In genomic region chr5:126464959-126465358, GRCh38 we compare ENCODE assay signal across 14 cellular contexts. TPM values are rescaled to one million over a fixed set of nuclear protein-coding genes. Genes with fewer than 3 reads are reported as not detected.
DNase-seq lines count a peak whose midpoint lies in the region; ATAC-seq and TF ChIP-seq lines count a peak whose summit lies in the region.
"Had no signal": no experiment of that assay in that cellular context is flagged by ENCODE, and none has a peak within 500 bp of the region (broad histone marks: within the 10 kb centered on the region; RNA-seq: fewer than 3 reads in every experiment).

No MANE protein-coding gene starts in this region.

- H3K27me3 ChIP-seq in endodermal cell (ENCODE audit: control insufficient read depth, insufficient read depth, low read length, poor library complexity, severe bottlenecking), result peaks cover 19% of the 10 kb centered on the region
- H3K27me3 ChIP-seq: tibial artery had no signal

- H3K36me3 Mint-ChIP-seq in HFFc6 (ENCODE audit: low read depth) (peaks cover 70% of the 10 kb centered on the region), endodermal cell (ENCODE audit: low read depth) (peaks cover 4% of the 10 kb centered on the region)
- peaks cover 23% of the 10 kb centered on the region for H3K36me3 Mint-ChIP-seq in stimulated activated effector memory CD8-positive, alpha-beta T cell treated with anti-CD3 and anti-CD28 coated beads, Interleukin-12 subunit alpha, Interleukin-12 subunit beta, amount 100 ng/mL, for 72 hours
- H3K36me3 Mint-ChIP-seq: brain had no signal

- H3K4me3 Mint-ChIP-seq in HFFc6 (peak overlapping the region; percentile 28; the same call in 1 of the 2 replicates), endodermal cell (no peak overlapping the region)
- no peak overlapping the region for H3K4me3 Mint-ChIP-seq in stimulated activated effector memory CD8-positive, alpha-beta T cell treated with anti-CD3 and anti-CD28 coated beads, Interleukin-12 subunit alpha, Interleukin-12 subunit beta, amount 100 ng/mL, for 72 hours
- H3K4me3 Mint-ChIP-seq: B cell, brain had no signal

- H3K4me3 ChIP-seq in endodermal cell (ENCODE audit: low read length), result no peak overlapping the region
- H3K4me3 ChIP-seq: tibial artery had no signal

- H3K4me1 Mint-ChIP-seq in HFFc6 (ENCODE audit: low read depth) (peaks cover 65% of the 10 kb centered on the region), endodermal cell (peaks cover 31% of the 10 kb centered on the region)
- peaks cover 15% of the 10 kb centered on the region for H3K4me1 Mint-ChIP-seq in stimulated activated effector memory CD8-positive, alpha-beta T cell treated with anti-CD3 and anti-CD28 coated beads, Interleukin-12 subunit alpha, Interleukin-12 subunit beta, amount 100 ng/mL, for 72 hours
- H3K4me1 Mint-ChIP-seq: brain had no signal

- peaks cover 3% of the 10 kb centered on the region for H3K27me3 Mint-ChIP-seq in HFFc6 (ENCODE audit: insufficient read depth)
- peaks cover 48% of the 10 kb centered on the region for H3K27me3 Mint-ChIP-seq in endodermal cell (ENCODE audit: insufficient read depth)
- H3K27me3 Mint-ChIP-seq: B cell had no signal

- H3K9me3 ChIP-seq in endodermal cell (ENCODE audit: control insufficient read depth, low read length), result no peaks in the 10 kb centered on the region
- H3K9me3 ChIP-seq: SK-N-SH, tibial artery had no signal

- H3K4me1 ChIP-seq in endodermal cell (ENCODE audit: control insufficient read depth, insufficient read depth, low read length), result peaks cover 18% of the 10 kb centered on the region

- H3K9me3 Mint-ChIP-seq in HFFc6 (no peaks in the 10 kb centered on the region), endodermal cell (no peaks in the 10 kb centered on the region)
- no peaks in the 10 kb centered on the region for H3K9me3 Mint-ChIP-seq in stimulated activated effector memory CD8-positive, alpha-beta T cell treated with anti-CD3 and anti-CD28 coated beads, Interleukin-12 subunit alpha, Interleukin-12 subunit beta, amount 100 ng/mL, for 72 hours
- H3K9me3 Mint-ChIP-seq: brain had no signal

- peaks cover 9% of the 10 kb centered on the region for H3K36me3 ChIP-seq in endodermal cell (ENCODE audit: control insufficient read depth, insufficient read depth, low read length)

- H3K27ac ChIP-seq in endodermal cell (ENCODE audit: low read depth, low read length), result no peak overlapping the region
- H3K27ac ChIP-seq: tibial artery had no signal

- H3K9ac ChIP-seq in endodermal cell (ENCODE audit: extremely low read depth, low read length, poor library complexity, severe bottlenecking), result no peak overlapping the region
- H3K9ac ChIP-seq: SK-N-SH had no signal

- H3K27ac Mint-ChIP-seq in HFFc6, result peak overlapping the region; percentile 59
- no peak overlapping the region for H3K27ac Mint-ChIP-seq in endodermal cell
- H3K27ac Mint-ChIP-seq in stimulated activated effector memory CD8-positive, alpha-beta T cell treated with anti-CD3 and anti-CD28 coated beads, Interleukin-12 subunit alpha, Interleukin-12 subunit beta, amount 100 ng/mL, for 72 hours, result peak overlapping the region; percentile 6
- H3K27ac Mint-ChIP-seq: B cell had no signal

- ATAC-seq in stimulated activated effector memory CD8-positive, alpha-beta T cell treated with anti-CD3 and anti-CD28 coated beads, Interleukin-12 subunit alpha, Interleukin-12 subunit beta, amount 100 ng/mL, for 72 hours, result no peak

- no peak for DNase-seq in HFFc6
- peak; percentile 74 for DNase-seq in NCI-H510A treated with DMSO at 0.1 percent for 48 hours (lab: John Stamatoyannopoulos, UW)
- DNase-seq in endodermal cell, result peak; percentile 62
- no peak for DNase-seq in stimulated activated effector memory CD8-positive, alpha-beta T cell treated with anti-CD3 and anti-CD28 coated beads, Interleukin-12 subunit alpha, Interleukin-12 subunit beta, amount 100 ng/mL, for 72 hours (ENCODE audit: low spot score in 2 of 2)
- no peak for DNase-seq in hepatic stellate cell (ENCODE audit: low spot score)
- DNase-seq in activated CD4-positive, alpha-beta T cell treated with anti-CD3 and anti-CD28 coated beads, Interleukin-2, amount 50 U/mL, for 4 hours, result no peak
- no peak for DNase-seq in COLO829 (ENCODE audit: low spot score)
- DNase-seq: effector CD8-positive, alpha-beta T cell; foreskin fibroblast; SK-N-SH; stimulated activated CD4-positive, alpha-beta T cell treated with anti-CD3 and anti-CD28 coated beads, Interleukin-12 subunit alpha, Interleukin-12 subunit beta, amount 100 ng/mL, for 4 hours; tibial artery had no signal

- WGBS in endodermal cell (ENCODE audit: insufficient coverage in 1 of 2, insufficient read length in 1 of 2), 2 experiments, result 48 to 69% methylated on average over 6 to 7 of the region's 7 CpGs

- no peak for TF ChIP-seq CTCF in HFFc6 (IDR thresholded peaks at IDR 0.05)
- no peak for TF ChIP-seq CTCF in endodermal cell (conservative IDR thresholded peaks at IDR 0.05)

RNA-seq across cellular contexts. Expression of gene GRAMD2B, which starts 41.8 kb away (rescaled TPM):
- total RNA-seq in HFFc6 (2021; fragmentation: NEBNext Ultra II Directional; extraction: Animal tissue kit (Norgen Biotek cat#: 25700)), result 100 to 1,000 TPM in 2 of 6 experiments, 10 to 100 TPM in 4; 69.2 to 154 (median 80.5) TPM
- total RNA-seq in endodermal cell, result 10 to 100 TPM in 1 of 2 donors, 1 to 10 TPM in 1; 8.4 to 11.1 TPM
- 4.0 TPM for polyA plus RNA-seq in endodermal cell (2013, experiment 1 of 2)
- 6.3 TPM for polyA plus RNA-seq in endodermal cell (2013, experiment 2 of 2)

Comparison
In these comparisons a context has a peak if more than half of its experiments do, and no peak if none do; other contexts are left out.
1. DNase-seq: peak in NCI-H510A treated with DMSO at 0.1 percent for 48 hours (single experiment) and endodermal cell (single experiment); none in HFFc6 (single experiment), stimulated activated effector memory CD8-positive, alpha-beta T cell treated with anti-CD3 and anti-CD28 coated beads, Interleukin-12 subunit alpha, Interleukin-12 subunit beta, amount 100 ng/mL, for 72 hours (0 of 2), hepatic stellate cell (single experiment), activated CD4-positive, alpha-beta T cell treated with anti-CD3 and anti-CD28 coated beads, Interleukin-2, amount 50 U/mL, for 4 hours (0 of 2) and COLO829 (single experiment).
2. RNA of gene GRAMD2B, which starts 41.8 kb away (total RNA-seq): 69.2 to 154 TPM in HFFc6; 8.4 to 11.1 TPM in endodermal cell; every median in the first group is over 4 times any median in the second.